16 cellular contexts compared by ENCODE assay signal in the genomic region with DNA sequence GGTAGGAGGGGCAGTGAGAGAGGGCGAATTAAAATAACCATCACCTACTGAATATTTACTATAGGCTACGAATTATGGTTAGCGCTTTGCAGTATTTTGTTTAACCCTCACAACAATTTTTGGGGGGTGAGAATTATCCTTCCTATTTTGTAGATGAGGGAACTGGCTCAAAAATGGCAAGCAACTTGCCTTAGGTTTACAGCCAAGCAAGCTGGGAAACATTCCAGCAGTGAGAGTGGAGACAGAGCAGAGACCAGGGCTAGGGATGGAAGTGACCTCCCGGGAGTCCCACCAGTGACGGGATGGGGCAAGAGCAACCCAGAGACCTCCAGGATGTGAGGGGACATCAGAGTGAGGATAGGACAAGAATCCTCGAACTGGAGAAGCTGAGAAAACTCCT. TPM values are rescaled to one million over a fixed set of nuclear protein-coding genes. Genes with fewer than 3 reads are reported as not detected.
A peak's percentile ranks its signal among the peaks of the same experiment; 100 is the strongest.
DNase-seq lines count a peak whose midpoint lies in the region; ATAC-seq and TF ChIP-seq lines count a peak whose summit lies in the region.
"Had no signal": no experiment of that assay in that cellular context is flagged by ENCODE, and none has a peak within 500 bp of the region (broad histone marks: within the 10 kb centered on the region; RNA-seq: fewer than 3 reads in every experiment).

No MANE protein-coding gene starts in this region.

- ATAC-seq in Right ventricle myocardium inferior = no peak
- no peak for ATAC-seq in GM18519 (IDR thresholded peaks at IDR 0.05; ENCODE audit: low FRiP score, unreplicated experiment)
- ATAC-seq in GM18502 (IDR thresholded peaks at IDR 0.05; ENCODE audit: poor library complexity, unreplicated experiment) = no peak
- ATAC-seq: K562 had no signal

- no peaks in the 10 kb centered on the region for H3K36me3 Mint-ChIP-seq in nephron progenitor cell (ENCODE audit: low read depth)

- peaks cover 40% of the 10 kb centered on the region for H3K4me1 Mint-ChIP-seq in nephron progenitor cell

- no peak for DNase-seq in left ventricle myocardium inferior
- no peak for DNase-seq in Right ventricle myocardium inferior (ENCODE audit: missing footprints)
- DNase-seq in esophagus squamous epithelium (lab: John Stamatoyannopoulos, UW) = no peak
- DNase-seq in nephron progenitor cell = no peak
- no peak for DNase-seq in vagina (ENCODE audit: extremely low spot score in 2 of 2)
- no peak for DNase-seq in HK-2 (ENCODE audit: unreplicated experiment)
- DNase-seq: activated CD4-positive, alpha-beta T cell treated with anti-CD3 and anti-CD28 coated beads for 1 hour; activated effector memory CD4-positive, alpha-beta T cell treated with Interleukin-2 at 50 U/mL for 16 hours; NCI-H1930; stimulated activated CD4-positive, alpha-beta T cell treated with anti-CD3 and anti-CD28 coated beads, Interleukin-2, amount 100 ng/mL, for 48 hours had no signal

- peak overlapping the region; percentile 18 for H3K27ac Mint-ChIP-seq in nephron progenitor cell

- H3K9me3 ChIP-seq in left ventricle myocardium inferior (replicated peaks) = no peaks in the 10 kb centered on the region
- no peaks in the 10 kb centered on the region for H3K9me3 ChIP-seq in esophagus squamous epithelium
- no peaks in the 10 kb centered on the region for H3K9me3 ChIP-seq in vagina

- H3K27ac ChIP-seq in left ventricle myocardium inferior (replicated peaks) (no peak overlapping the region), esophagus squamous epithelium (peak overlapping the region in 1 of 4 donors; percentile 7), vagina (peak overlapping the region; percentile 17)
- H3K27ac ChIP-seq: SK-N-MC had no signal

- H3K36me3 ChIP-seq in left ventricle myocardium inferior (no peaks in the 10 kb centered on the region), esophagus squamous epithelium (no peaks in the 10 kb centered on the region), vagina (no peaks in the 10 kb centered on the region)

- H3K4me3 ChIP-seq in left ventricle myocardium inferior (peak overlapping the region; percentile 57), esophagus squamous epithelium (peak overlapping the region in 3 of 4 donors; percentile 5 to 44 (median 32)), vagina (peak overlapping the region; percentile 30 to 46)
- H3K4me3 ChIP-seq: K562 had no signal

- intact Hi-C loops in left ventricle myocardium inferior (cut with micrococcal nuclease) (loop anchor here (5.0 kb wide), 1 partner anchor 101 kb away; no protein-coding TSS in a partner anchor), Right ventricle myocardium inferior (cut with DNase I) (loop anchor here (2.0 to 5.0 kb wide), 3 partner anchors 51 to 102 kb away; a partner anchor contains a TSS), esophagus squamous epithelium (cut with DNase I) (loop anchor here (5.0 kb wide), 2 partner anchors 49 to 101 kb away; a partner anchor contains a TSS), vagina (cut with DNase I) (loop anchor here (5.0 to 10.0 kb wide), 3 partner anchors 52 to 106 kb away; a partner anchor contains a TSS)

- TF ChIP-seq POLR2A in esophagus squamous epithelium (IDR thresholded peaks at IDR 0.05) (no peak), vagina (IDR thresholded peaks at IDR 0.05) (no peak)

- H3K27me3 Mint-ChIP-seq in nephron progenitor cell (ENCODE audit: low read depth, poor library complexity) = peaks cover 40% of the 10 kb centered on the region

- TF ChIP-seq CTCF in left ventricle myocardium inferior (IDR thresholded peaks at IDR 0.05; ENCODE audit: borderline replicate concordance) (no peak), esophagus squamous epithelium (IDR thresholded peaks at IDR 0.05) (no peak), nephron progenitor cell (IDR thresholded peaks at IDR 0.05) (no peak), vagina (IDR thresholded peaks at IDR 0.05) (no peak)

- WGBS in esophagus squamous epithelium, 2 donors = 27 to 37% methylated on average over 6 of the region's 6 CpGs

- H3K9me3 Mint-ChIP-seq in nephron progenitor cell = no peaks in the 10 kb centered on the region

- no peak overlapping the region for H3K4me3 Mint-ChIP-seq in nephron progenitor cell

- peaks cover 55% of the 10 kb centered on the region for H3K4me1 ChIP-seq in left ventricle myocardium inferior
- peaks cover 21 to 58% (median 32%) of the 10 kb centered on the region in 3 donors for H3K4me1 ChIP-seq in esophagus squamous epithelium
- peaks cover 48% of the 10 kb centered on the region for H3K4me1 ChIP-seq in vagina

- peaks cover 50% of the 10 kb centered on the region for H3K27me3 ChIP-seq in left ventricle myocardium inferior (ENCODE audit: low read depth)
- H3K27me3 ChIP-seq in esophagus squamous epithelium = peaks cover 0 to 49% (median 0%) of the 10 kb centered on the region in 4 donors
- no peaks in the 10 kb centered on the region for H3K27me3 ChIP-seq in vagina

RNA-seq across cellular contexts. Expression of a gene that starts 0.4 kb away (rescaled TPM):
- total RNA-seq in left ventricle myocardium inferior (0.63 TPM), Right ventricle myocardium inferior (0.70 TPM), esophagus squamous epithelium (1 to 10 TPM in 3 of 4 donors, not detected in 1; 1.3 to 5.2 (median 1.5) TPM), vagina (12.5 TPM)

RNA-seq across cellular contexts. Expression of a gene that starts 2.2 kb away (rescaled TPM):
- total RNA-seq in left ventricle myocardium inferior = not detected
- not detected for total RNA-seq in Right ventricle myocardium inferior
- total RNA-seq in esophagus squamous epithelium = 1 to 10 TPM in 3 of 4 donors, not detected in 1; 1.1 to 2.0 (median 1.1) TPM
- total RNA-seq in vagina = not detected
- total RNA-seq: K562, osteocyte, subcutaneous adipose tissue had no signal

RNA-seq across cellular contexts. Expression of a gene that starts 9.4 kb away (rescaled TPM):
- 183 TPM for total RNA-seq in left ventricle myocardium inferior
- 225 TPM for total RNA-seq in Right ventricle myocardium inferior
- 100 to 1,000 TPM; 154 to 216 (median 201) TPM for total RNA-seq in esophagus squamous epithelium
- total RNA-seq in vagina = 110 TPM

RNA-seq across cellular contexts. Expression of a gene that starts 14.8 kb away (rescaled TPM):
- total RNA-seq in left ventricle myocardium inferior = not detected
- not detected for total RNA-seq in Right ventricle myocardium inferior
- not detected for total RNA-seq in esophagus squamous epithelium
- total RNA-seq in vagina = not detected
- total RNA-seq: K562, osteocyte, subcutaneous adipose tissue had no signal
